9 cellular contexts compared by ENCODE assay signal in genomic region chrX:71144651-71145050, GRCh38. TPM values are rescaled to one million over a fixed set of nuclear protein-coding genes. Genes with fewer than 3 reads are reported as not detected.
DNase-seq lines count a peak whose midpoint lies in the region; ATAC-seq and TF ChIP-seq lines count a peak whose summit lies in the region.
"Had no signal": no experiment of that assay in that cellular context is flagged by ENCODE, and none has a peak within 500 bp of the region (broad histone marks: within the 10 kb centered on the region; RNA-seq: fewer than 3 reads in every experiment).

NLGN3 (plus strand) TSS chrX:71144841; CDS start chrX:71147750, 2,909 bp downstream.

- ATAC-seq in gastroesophageal sphincter: no peak

- peaks cover 29% of the 10 kb centered on the region for H3K36me3 ChIP-seq in NT2/D1 (ENCODE audit: insufficient read depth, insufficient read length, low read length)
- peaks cover 0 to 31% of the 10 kb centered on the region in 2 donors for H3K36me3 ChIP-seq in gastroesophageal sphincter

- TF ChIP-seq CTCF in C4-2B (conservative IDR thresholded peaks at IDR 0.05) (no peak), gastroesophageal sphincter (IDR thresholded peaks at IDR 0.05) (no peak), osteocyte (IDR thresholded peaks at IDR 0.05) (no peak)

- no peak for DNase-seq in NT2/D1 (ENCODE audit: low read depth, low spot score)
- no peak for DNase-seq in osteocyte (ENCODE audit: extremely low spot score, unreplicated experiment)
- no peak for DNase-seq in EL
- DNase-seq in activated CD4-positive, alpha-beta T cell treated with anti-CD3 and anti-CD28 coated beads, Interleukin-2, amount 50 U/mL, for 4 hours: no peak
- DNase-seq in NCI-H2107 treated with DMSO at 0.1 percent for 48 hours (lab: John Stamatoyannopoulos, UW; ENCODE audit: unreplicated experiment): no peak
- no peak for DNase-seq in GOT3 (lab: John Stamatoyannopoulos, UW)
- DNase-seq: NCI-H446 treated with DMSO at 0.1 percent for 48 hours had no signal

- H3K9me3 Mint-ChIP-seq in osteocyte (ENCODE audit: unreplicated experiment): no peaks in the 10 kb centered on the region

- peaks cover 15% of the 10 kb centered on the region for H3K4me1 Mint-ChIP-seq in osteocyte (ENCODE audit: unreplicated experiment)

- H3K9me3 ChIP-seq in NT2/D1 (ENCODE audit: insufficient read depth, low read length) (no peaks in the 10 kb centered on the region), gastroesophageal sphincter (no peaks in the 10 kb centered on the region)

- H3K27ac ChIP-seq in C4-2B: peak within 1 kb of the TSS; percentile 8; the same call in 1 of the 2 replicates
- peak within 1 kb of the TSS in 1 of 4 donors; percentile 14 for H3K27ac ChIP-seq in gastroesophageal sphincter

- H3K27me3 ChIP-seq in NT2/D1 (ENCODE audit: insufficient read depth, insufficient read length) (peaks cover 9% of the 10 kb centered on the region), gastroesophageal sphincter (no peaks in the 10 kb centered on the region)

- no peaks in the 10 kb centered on the region for H3K27me3 Mint-ChIP-seq in osteocyte (ENCODE audit: unreplicated experiment)

- no peak for TF ChIP-seq EP300 in gastroesophageal sphincter (IDR thresholded peaks at IDR 0.05)

- peak within 1 kb of the TSS; percentile 45 for H3K4me3 ChIP-seq in NT2/D1 (ENCODE audit: insufficient read length, low read depth)
- H3K4me3 ChIP-seq in gastroesophageal sphincter: peak within 1 kb of the TSS; percentile 30 to 41

- no peaks in the 10 kb centered on the region for H3K36me3 Mint-ChIP-seq in osteocyte (ENCODE audit: unreplicated experiment)

- H3K4me1 ChIP-seq in NT2/D1 (ENCODE audit: insufficient read depth, insufficient read length): peaks cover 16% of the 10 kb centered on the region
- peaks cover 0 to 29% (median 0%) of the 10 kb centered on the region in 3 donors for H3K4me1 ChIP-seq in gastroesophageal sphincter

- TF ChIP-seq POLR2A in gastroesophageal sphincter (IDR thresholded peaks at IDR 0.05): no peak

- WGBS in gastroesophageal sphincter (ENCODE audit: low coverage in 1 of 2), 2 donors: 62% methylated on average over 3 of the region's 28 CpGs; no CpG with 5 or more reads in 1 of the 2 donors

- peak within 1 kb of the TSS; percentile 42 for H3K9ac ChIP-seq in NT2/D1 (ENCODE audit: insufficient read length, low read depth)

- no peak within 1 kb of the TSS for H3K27ac Mint-ChIP-seq in osteocyte (ENCODE audit: unreplicated experiment)

- peak within 1 kb of the TSS; percentile 52 for H3K4me3 Mint-ChIP-seq in osteocyte (ENCODE audit: unreplicated experiment)

RNA-seq across cellular contexts. Expression of gene NLGN3, which starts in this region (rescaled TPM):
- total RNA-seq in gastroesophageal sphincter (1 to 10 TPM; 1.7 to 3.1 (median 2.8) TPM), osteocyte (0.51 and 1.1 TPM in 2 replicates)
